In genomic region chr3:159816507-159816906, GRCh38 we compare ENCODE assay signal across 27 cellular contexts. TPM values are rescaled to one million over a fixed set of nuclear protein-coding genes. Genes with fewer than 3 reads are reported as not detected.
"Had no signal": no experiment of that assay in that cellular context is flagged by ENCODE, and none has a peak within 500 bp of the region (broad histone marks: within the 10 kb centered on the region; RNA-seq: fewer than 3 reads in every experiment).

No MANE protein-coding gene starts in this region.

- ATAC-seq: heart right ventricle; left ventricle myocardium superior; lower lobe of right lung; naive thymus-derived CD4-positive, alpha-beta T cell; sciatic nerve; stimulated activated effector memory CD8-positive, alpha-beta T cell treated with anti-CD3 and anti-CD28 coated beads, Interleukin-12 subunit alpha, Interleukin-12 subunit beta, amount 100 ng/mL, for 72 hours had no signal

- H3K27ac ChIP-seq: coronary artery, heart right ventricle, lower lobe of right lung, prostate gland, right atrium auricular region, stomach, thyroid gland, vagina had no signal

- H3K27me3 ChIP-seq: esophagus squamous epithelium, heart right ventricle, right atrium auricular region, stomach, thyroid gland, vagina had no signal

- H3K4me3 Mint-ChIP-seq: immature natural killer cell; memory B cell; naive thymus-derived CD4-positive, alpha-beta T cell; nephron; stimulated activated effector memory CD8-positive, alpha-beta T cell treated with anti-CD3 and anti-CD28 coated beads, Interleukin-12 subunit alpha, Interleukin-12 subunit beta, amount 100 ng/mL, for 72 hours had no signal

- DNase-seq: dermis blood vessel endothelial cell; effector memory CD4-positive, alpha-beta T cell; esophagus squamous epithelium; foreskin melanocyte; glutamatergic neuron; heart right ventricle; hypothalamus; immature natural killer cell; islet precursor cell; kidney glomerular epithelial cell; left ventricle myocardium superior; lower lobe of right lung; naive thymus-derived CD4-positive, alpha-beta T cell; nucleus accumbens; stimulated activated CD4-positive, alpha-beta T cell treated with anti-CD3 and anti-CD28 coated beads, Interleukin-2, amount 100 ng/mL, for 24 hours; stimulated activated CD4-positive, alpha-beta T cell treated with anti-CD3 and anti-CD28 coated beads, Interleukin-4, amount 100 ng/mL, for 24 hours; stimulated activated naive CD4-positive, alpha-beta T cell treated with Interleukin-2 at 50 U/mL for 16 hours; stomach had no signal

- H3K36me3 Mint-ChIP-seq: immature natural killer cell; memory B cell; naive thymus-derived CD4-positive, alpha-beta T cell; stimulated activated effector memory CD8-positive, alpha-beta T cell treated with anti-CD3 and anti-CD28 coated beads, Interleukin-12 subunit alpha, Interleukin-12 subunit beta, amount 100 ng/mL, for 72 hours had no signal

- H3K9me3 ChIP-seq: esophagus squamous epithelium, heart right ventricle, lower lobe of right lung, prostate gland, right atrium auricular region, stomach, thyroid gland, vagina had no signal

- H3K4me3 ChIP-seq: coronary artery, esophagus squamous epithelium, heart right ventricle, lower lobe of right lung, prostate gland, right atrium auricular region, stomach, thyroid gland, vagina had no signal

- H3K4me1 Mint-ChIP-seq: immature natural killer cell; memory B cell; stimulated activated effector memory CD8-positive, alpha-beta T cell treated with anti-CD3 and anti-CD28 coated beads, Interleukin-12 subunit alpha, Interleukin-12 subunit beta, amount 100 ng/mL, for 72 hours had no signal

- H3K9me3 Mint-ChIP-seq: memory B cell; nephron; stimulated activated effector memory CD8-positive, alpha-beta T cell treated with anti-CD3 and anti-CD28 coated beads, Interleukin-12 subunit alpha, Interleukin-12 subunit beta, amount 100 ng/mL, for 72 hours had no signal

- H3K27ac Mint-ChIP-seq: immature natural killer cell; memory B cell; naive thymus-derived CD4-positive, alpha-beta T cell; nephron; stimulated activated effector memory CD8-positive, alpha-beta T cell treated with anti-CD3 and anti-CD28 coated beads, Interleukin-12 subunit alpha, Interleukin-12 subunit beta, amount 100 ng/mL, for 72 hours had no signal

- H3K36me3 ChIP-seq: esophagus squamous epithelium, heart right ventricle, lower lobe of right lung, prostate gland, right atrium auricular region, stomach, thyroid gland, vagina had no signal

- H3K4me1 ChIP-seq: lower lobe of right lung, prostate gland had no signal

RNA-seq across cellular contexts. Expression of gene SCHIP1, which starts 23.2 kb away (rescaled TPM):
- total RNA-seq: naive thymus-derived CD4-positive, alpha-beta T cell had no signal
- polyA plus RNA-seq: immature natural killer cell; naive thymus-derived CD4-positive, alpha-beta T cell had no signal
